In the genomic region with DNA sequence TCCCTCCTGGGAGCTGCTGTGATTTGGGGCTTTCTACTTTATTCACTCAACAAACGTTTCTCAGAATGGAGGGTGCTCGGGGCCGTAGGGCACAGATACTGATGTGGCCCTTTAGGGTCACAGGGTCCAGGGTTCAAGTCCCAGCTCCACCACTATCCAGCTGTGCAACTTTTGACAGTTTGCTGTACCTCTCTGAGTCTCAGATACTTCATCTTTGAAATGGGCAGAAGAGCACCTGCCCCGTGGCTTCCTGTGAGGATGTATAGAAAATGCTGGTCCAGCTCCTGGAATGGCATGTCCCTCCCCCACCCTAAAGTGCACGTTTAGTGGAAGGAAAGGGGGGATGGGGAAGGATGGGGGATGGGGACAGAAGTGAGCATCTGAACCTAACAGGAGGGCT, we compare ENCODE assay signal across 15 cellular contexts. TPM values are rescaled to one million over a fixed set of nuclear protein-coding genes. Genes with fewer than 3 reads are reported as not detected.
A peak's percentile ranks its signal among the peaks of the same experiment; 100 is the strongest.
DNase-seq lines count a peak whose midpoint lies in the region; ATAC-seq, FAIRE-seq and TF ChIP-seq lines count a peak whose summit lies in the region.
"Had no signal": no experiment of that assay in that cellular context is flagged by ENCODE, and none has a peak within 500 bp of the region (broad histone marks: within the 10 kb centered on the region; RNA-seq: fewer than 3 reads in every experiment).

No MANE protein-coding gene starts in this region.

- peak overlapping the region in 2 of 3 donors; percentile 81 to 92 for H3K27ac Mint-ChIP-seq in CD4-positive, CD25-positive, alpha-beta regulatory T cell
- H3K27ac Mint-ChIP-seq in stimulated activated effector memory CD8-positive, alpha-beta T cell treated with anti-CD3 and anti-CD28 coated beads, Interleukin-12 subunit alpha, Interleukin-12 subunit beta, amount 100 ng/mL, for 72 hours = peak overlapping the region; percentile 56
- H3K27ac Mint-ChIP-seq in CD4-positive, alpha-beta memory T cell = peak overlapping the region in 2 of 7 donors; percentile 10 to 63
- H3K27ac Mint-ChIP-seq: CD4-positive, alpha-beta T cell; HFFc6 had no signal

- CTCF ChIA-PET in K562 (lab: Yijun Ruan, JAX; ENCODE audit: low intra/inter-chr PET ratio) = no interaction called here
- CTCF ChIA-PET in CD4-positive, alpha-beta memory T cell (lab: Charles Lee; ENCODE audit: partially characterized antibody) = interaction anchor here (5.9 kb wide), 1 partner anchor 9 kb away, joined by 51 read pairs; no protein-coding TSS in a partner anchor

- H3K36me3 Mint-ChIP-seq in CD4-positive, CD25-positive, alpha-beta regulatory T cell = peaks cover 3% of the 10 kb centered on the region
- peaks cover 10% of the 10 kb centered on the region for H3K36me3 Mint-ChIP-seq in stimulated activated effector memory CD8-positive, alpha-beta T cell treated with anti-CD3 and anti-CD28 coated beads, Interleukin-12 subunit alpha, Interleukin-12 subunit beta, amount 100 ng/mL, for 72 hours
- no peaks in the 10 kb centered on the region for H3K36me3 Mint-ChIP-seq in CD4-positive, alpha-beta memory T cell

- H3K79me2 ChIP-seq in K562 (ENCODE audit: control insufficient read depth, insufficient read depth, low read length) = peaks cover 65% of the 10 kb centered on the region

- H3K4me2 ChIP-seq in BLaER1 (peak overlapping the region; percentile 94), K562 (ENCODE audit: insufficient read depth, low read length) (no peak overlapping the region)

- H3K4me3 Mint-ChIP-seq in CD4-positive, CD25-positive, alpha-beta regulatory T cell = peak overlapping the region in 2 of 4 donors; percentile 48 to 58
- H3K4me3 Mint-ChIP-seq in stimulated activated effector memory CD8-positive, alpha-beta T cell treated with anti-CD3 and anti-CD28 coated beads, Interleukin-12 subunit alpha, Interleukin-12 subunit beta, amount 100 ng/mL, for 72 hours = no peak overlapping the region
- H3K4me3 Mint-ChIP-seq in CD4-positive, alpha-beta memory T cell = no peak overlapping the region
- H3K4me3 Mint-ChIP-seq: CD4-positive, alpha-beta T cell; HFFc6 had no signal

- intact Hi-C loops in K562 (cut with micrococcal nuclease) = loop anchor here (5.0 kb wide), 1 partner anchor 57 kb away; no protein-coding TSS in a partner anchor
- intact Hi-C loops in CD4-positive, alpha-beta memory T cell (cut with micrococcal nuclease) = no loop called here

- FAIRE-seq in K562 (lab: Jason Lieb, UNC) = no peak
- FAIRE-seq: GM12892, HTR-8/SVneo had no signal

- no peaks in the 10 kb centered on the region for H4K20me1 ChIP-seq in BLaER1
- peaks cover 20% of the 10 kb centered on the region for H4K20me1 ChIP-seq in K562 (replicated peaks; ENCODE audit: control insufficient read depth, insufficient read depth, low read length)

- BruUV-seq in K562 (replicated peaks; lab: Mats Ljungman, UMichigan) = no TSS peak

- H3K4me3 ChIP-seq in BLaER1 (no peak overlapping the region), K562 (no peak overlapping the region)
- H3K4me3 ChIP-seq in CD4-positive, CD25-positive, alpha-beta regulatory T cell (ENCODE audit: low read depth, low read length) = no peak overlapping the region
- H3K4me3 ChIP-seq in CD4-positive, alpha-beta memory T cell (ENCODE audit: low read length in 2 of 2) = no peak overlapping the region
- H3K4me3 ChIP-seq: HAP-1 had no signal

- DNase-seq in CD4-positive, CD25-positive, alpha-beta regulatory T cell = no peak
- DNase-seq in K562 (ENCODE audit: extremely low read depth in 1 of 4, low spot score in 3 of 4) = no peak
- no peak for DNase-seq in stimulated activated effector memory CD8-positive, alpha-beta T cell treated with anti-CD3 and anti-CD28 coated beads, Interleukin-12 subunit alpha, Interleukin-12 subunit beta, amount 100 ng/mL, for 72 hours (ENCODE audit: low spot score in 2 of 2)
- no peak for DNase-seq in DMS114 treated with DMSO at 0.1 percent for 48 hours (lab: John Stamatoyannopoulos, UW; ENCODE audit: unreplicated experiment)
- DNase-seq in CD4-positive, alpha-beta memory T cell = no peak
- DNase-seq: CD4-positive, alpha-beta T cell; DMS153; DMS79 treated with DMSO at 0.1 percent for 48 hours; GDM1; GOT3; HFFc6 had no signal

- TF ChIP-seq POLR2A in K562 (conservative IDR thresholded peaks at IDR 0.05) = no peak

- no peaks in the 10 kb centered on the region for H3K9me3 Mint-ChIP-seq in CD4-positive, CD25-positive, alpha-beta regulatory T cell
- no peaks in the 10 kb centered on the region for H3K9me3 Mint-ChIP-seq in stimulated activated effector memory CD8-positive, alpha-beta T cell treated with anti-CD3 and anti-CD28 coated beads, Interleukin-12 subunit alpha, Interleukin-12 subunit beta, amount 100 ng/mL, for 72 hours
- H3K9me3 Mint-ChIP-seq in CD4-positive, alpha-beta memory T cell = no peaks in the 10 kb centered on the region
- H3K9me3 Mint-ChIP-seq: CD4-positive, alpha-beta T cell; HFFc6 had no signal

- no peaks in the 10 kb centered on the region for H3K9me1 ChIP-seq in K562 (ENCODE audit: control insufficient read depth, insufficient read depth, low read length)

- peaks cover 71% of the 10 kb centered on the region for H3K4me1 ChIP-seq in BLaER1
- H3K4me1 ChIP-seq in CD4-positive, CD25-positive, alpha-beta regulatory T cell (ENCODE audit: control insufficient read depth, insufficient read depth, low read length, poor library complexity, severe bottlenecking) = peaks cover 60% of the 10 kb centered on the region
- H3K4me1 ChIP-seq in K562 (replicated peaks in 1 of 2; ENCODE audit: control insufficient read depth in 2 of 2, insufficient read depth in 2 of 2, low read length in 2 of 2) = peaks cover 18 to 85% of the 10 kb centered on the region in 2 experiments; a peak in 4 of 5 replicates
- H3K4me1 ChIP-seq in CD4-positive, alpha-beta memory T cell (ENCODE audit: insufficient read depth, low read length) = peaks cover 54% of the 10 kb centered on the region

- peak overlapping the region; percentile 47; the same call in 1 of the 2 replicates for H3K27ac ChIP-seq in BLaER1
- no peak overlapping the region for H3K27ac ChIP-seq in CD4-positive, CD25-positive, alpha-beta regulatory T cell (ENCODE audit: insufficient read depth, low read length, poor library complexity, severe bottlenecking)
- H3K27ac ChIP-seq in K562 (ENCODE audit: extremely low read depth, low read depth, low read length) = no peak overlapping the region
- no peak overlapping the region for H3K27ac ChIP-seq in CD4-positive, alpha-beta memory T cell (ENCODE audit: low read depth, low read length)

- no peak for TF ChIP-seq CTCF in K562 (IDR thresholded peaks at IDR 0.05 in 2 of 3, conservative IDR thresholded peaks at IDR 0.05 in 1 of 3; ENCODE audit: insufficient read depth in 2 of 3, low read depth in 1 of 3, low read length in 3 of 3)

- ATAC-seq in CD4-positive, CD25-positive, alpha-beta regulatory T cell (ENCODE audit: low read depth in 2 of 2) = no peak
- no peak for ATAC-seq in K562
- no peak for ATAC-seq in stimulated activated effector memory CD8-positive, alpha-beta T cell treated with anti-CD3 and anti-CD28 coated beads, Interleukin-12 subunit alpha, Interleukin-12 subunit beta, amount 100 ng/mL, for 72 hours

- H2AFZ ChIP-seq in K562 (ENCODE audit: low read depth, low read length) = no peak overlapping the region

- H3K9me3 ChIP-seq in BLaER1 (no peaks in the 10 kb centered on the region), K562 (replicated peaks; ENCODE audit: control insufficient read depth, insufficient read depth, low read depth, low read length) (no peaks in the 10 kb centered on the region)
- no peaks in the 10 kb centered on the region for H3K9me3 ChIP-seq in CD4-positive, CD25-positive, alpha-beta regulatory T cell (ENCODE audit: control insufficient read depth in 2 of 2, low read length in 2 of 2)
- H3K9me3 ChIP-seq in CD4-positive, alpha-beta memory T cell (ENCODE audit: control insufficient read depth in 1 of 2, low read length in 2 of 2) = no peaks in the 10 kb centered on the region
- H3K9me3 ChIP-seq: HAP-1 had no signal

- no peaks in the 10 kb centered on the region for H3K27me3 Mint-ChIP-seq in CD4-positive, CD25-positive, alpha-beta regulatory T cell
- H3K27me3 Mint-ChIP-seq in CD4-positive, alpha-beta memory T cell = no peaks in the 10 kb centered on the region
- H3K27me3 Mint-ChIP-seq: CD4-positive, alpha-beta T cell had no signal

- TF ChIP-seq RAD21 in K562 (CRISPR knock-in tag; conservative IDR thresholded peaks at IDR 0.05 in 1 of 2, IDR thresholded peaks at IDR 0.05 in 1 of 2) = no peak

- TF ChIP-seq EP300 in K562 (IDR thresholded peaks at IDR 0.05; ENCODE audit: low read length) = no peak

- H3K4me1 Mint-ChIP-seq in CD4-positive, CD25-positive, alpha-beta regulatory T cell = peaks cover 5 to 79% (median 27%) of the 10 kb centered on the region in 4 donors
- H3K4me1 Mint-ChIP-seq in stimulated activated effector memory CD8-positive, alpha-beta T cell treated with anti-CD3 and anti-CD28 coated beads, Interleukin-12 subunit alpha, Interleukin-12 subunit beta, amount 100 ng/mL, for 72 hours = peaks cover 87% of the 10 kb centered on the region
- peaks cover 16 to 57% (median 37%) of the 10 kb centered on the region in 4 donors for H3K4me1 Mint-ChIP-seq in CD4-positive, alpha-beta memory T cell

- H3K36me3 ChIP-seq in BLaER1 = no peaks in the 10 kb centered on the region
- no peaks in the 10 kb centered on the region for H3K36me3 ChIP-seq in CD4-positive, CD25-positive, alpha-beta regulatory T cell (ENCODE audit: control insufficient read depth, insufficient read depth, low read length)
- H3K36me3 ChIP-seq in K562 (ENCODE audit: control insufficient read depth, insufficient read depth, low read length) = peaks cover 3% of the 10 kb centered on the region; the same call in 1 of the 3 replicates
- H3K36me3 ChIP-seq in CD4-positive, alpha-beta memory T cell (ENCODE audit: insufficient read depth, low read length) = no peaks in the 10 kb centered on the region
- H3K36me3 ChIP-seq: HAP-1 had no signal

- POLR2A ChIA-PET in K562 (lab: Yijun Ruan, JAX) = no interaction called here
- POLR2A ChIA-PET in CD4-positive, alpha-beta memory T cell (lab: Charles Lee; ENCODE audit: partially characterized antibody) = interaction anchor here (1.0 to 1.2 kb wide), 2 partner anchors 11 to 16 kb away, joined by 4 to 5 read pairs; no protein-coding TSS in a partner anchor

- 80% methylated on average over 3 of the region's 5 CpGs for WGBS in K562 (ENCODE audit: insufficient coverage, low coverage, missing lambda C conversion rate)

- H3K27me3 ChIP-seq in BLaER1 (no peaks in the 10 kb centered on the region), K562 (ENCODE audit: control insufficient read depth in 2 of 2, insufficient read depth in 2 of 2, low read length in 2 of 2) (no peaks in the 10 kb centered on the region)
- no peaks in the 10 kb centered on the region for H3K27me3 ChIP-seq in CD4-positive, CD25-positive, alpha-beta regulatory T cell (ENCODE audit: control insufficient read depth, insufficient read depth, low read length)
- H3K27me3 ChIP-seq in CD4-positive, alpha-beta memory T cell (ENCODE audit: insufficient read depth, low read length) = no peaks in the 10 kb centered on the region

- in situ Hi-C loops in K562 (cut with MboI) = no loop called here

- H3K9ac ChIP-seq in BLaER1 (no peak overlapping the region), K562 (ENCODE audit: insufficient read depth in 1 of 2, low read depth in 2 of 2, low read length in 2 of 2) (peak overlapping the region in 1 of 2 experiments; percentile 45; a peak in 2 of 4 replicates)

RNA-seq across cellular contexts. Expression of gene PRR5, which starts 21.9 kb away (rescaled TPM):
- total RNA-seq in CD4-positive, CD25-positive, alpha-beta regulatory T cell = 44.4 TPM
- 10 to 100 TPM; 29.2 to 37.6 (median 33.3) TPM for polyA plus RNA-seq in CD4-positive, CD25-positive, alpha-beta regulatory T cell
- total RNA-seq in K562 (2011; cell fraction: chromatin; rRNA removed; ENCODE audit: low replicate concordance) = 27.6 and 71.3 TPM in 2 replicates
- 52.4 and 59.9 TPM in 2 replicates for total RNA-seq in K562 (2011; cell fraction: nucleolus; rRNA removed)
- 38.4 and 39.2 TPM in 2 replicates for total RNA-seq in K562 (2011; cell fraction: nucleoplasm; rRNA removed)
- total RNA-seq in K562 (2014; rRNA removed) (13.3 and 18.4 TPM in 2 replicates), K562 (2014; rRNA removed; fragmentation: Illumina TruSeq; extraction: Trizol) (3.1 and 4.6 TPM in 2 replicates), K562 (2015; rRNA removed; fragmentation: Illumina TruSeq; extraction: Trizol) (7.5 and 9.5 TPM in 2 replicates), K562 (2021) (21.0 and 26.2 TPM in 2 replicates)
- polyA plus RNA-seq in K562 (2011; rRNA removed) (10.1 and 14.5 TPM in 2 replicates), K562 (2014; fragmentation: Illumina TruSeq; extraction: Trizol) (6.6 and 9.5 TPM in 2 replicates), K562 (2014; fragmentation: Nextera tagmentation; extraction: Ambion mirVana) (under 1 TPM; 0.13 to 0.49 TPM), K562 (2014; rRNA removed) (18.6 and 20.3 TPM in 2 replicates)
- polyA plus RNA-seq in K562 (2011; cell fraction: cytosol; rRNA removed) = 14.2 and 35.6 TPM in 2 replicates
- 22.8 and 38.7 TPM in 2 replicates for polyA plus RNA-seq in K562 (2011; cell fraction: nucleus; rRNA removed)
- polyA plus RNA-seq in K562 (2012) = 10.9 and 11.6 TPM in 2 replicates
- polyA minus RNA-seq in K562 (2011; rRNA and poly(A)+ RNA removed) = 9.7 and 11.6 TPM in 2 replicates
- 14.1 and 21.0 TPM in 2 replicates for polyA minus RNA-seq in K562 (2011; cell fraction: cytosol; rRNA and poly(A)+ RNA removed)
- polyA minus RNA-seq in K562 (2011; cell fraction: nucleus; rRNA and poly(A)+ RNA removed) = 22.3 and 30.8 TPM in 2 replicates
- total RNA-seq in CD4-positive, alpha-beta memory T cell = 10 to 100 TPM; 45.9 to 46.5 TPM
- polyA plus RNA-seq in CD4-positive, alpha-beta memory T cell = 10 to 100 TPM; 45.1 to 74.0 TPM
